ENCODE assay signal across 29 cellular contexts in the genomic region with DNA sequence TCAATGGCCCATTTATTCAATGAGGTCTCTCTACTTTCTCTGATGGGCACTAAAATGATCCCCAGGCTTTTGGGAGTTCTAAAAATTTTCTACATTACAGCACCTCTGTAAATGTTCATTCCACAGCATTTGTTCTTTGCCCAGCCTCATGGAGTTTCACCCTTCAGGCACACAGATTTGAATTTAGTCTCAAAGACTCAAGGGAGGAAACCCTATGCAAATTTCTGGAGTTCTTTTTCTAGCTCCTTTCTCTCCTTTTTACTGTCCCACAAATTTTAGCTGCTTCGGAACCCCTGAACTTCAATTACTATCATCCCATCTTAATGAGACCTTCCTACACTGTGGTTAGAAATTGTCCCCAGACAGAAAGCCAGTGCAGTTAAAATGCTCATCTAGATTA.
"Had no signal": no experiment of that assay in that cellular context is flagged by ENCODE, and none has a peak within 500 bp of the region (broad histone marks: within the 10 kb centered on the region; RNA-seq: fewer than 3 reads in every experiment).

No MANE protein-coding gene starts in this region.

- H3K4me1 ChIP-seq: adrenal gland, body of pancreas, esophagus muscularis mucosa, foreskin keratinocyte, gastrocnemius medialis, heart left ventricle had no signal

- ATAC-seq: activated CD4-positive, alpha-beta T cell treated with anti-CD3 and anti-CD28 coated beads for 36 hours; activated CD8-positive, alpha-beta memory T cell treated with anti-CD3 and anti-CD28 coated beads, Interleukin-2, amount 10 ng/mL, durations not matched to agents 7 days and 5 days; activated CD8-positive, alpha-beta T cell treated with anti-CD3 and anti-CD28 coated beads, Interleukin-2, amount 10 ng/mL, durations not matched to agents 7 days and 5 days; activated naive CD8-positive, alpha-beta T cell treated with anti-CD3 and anti-CD28 coated beads, Interleukin-2, amount 50 U/mL, for 24 hours; body of pancreas; effector memory CD8-positive, alpha-beta T cell; foreskin keratinocyte; gastrocnemius medialis; heart left ventricle had no signal

- H3K9me3 ChIP-seq: adrenal gland, body of pancreas, esophagus muscularis mucosa, gastrocnemius medialis, heart left ventricle had no signal

- DNase-seq: activated CD4-positive, alpha-beta memory T cell treated with anti-CD3 and anti-CD28 coated beads for 36 hours; activated CD4-positive, alpha-beta T cell treated with anti-CD3 and anti-CD28 coated beads for 36 hours; activated CD4-positive, alpha-beta T cell treated with anti-CD3 and anti-CD28 coated beads, Interleukin-2, amount 10 ng/mL, durations not matched to agents 24 days and 14 days; activated CD4-positive, CD25-positive, alpha-beta regulatory T cell; activated CD4-positive, CD25-positive, alpha-beta regulatory T cell treated with anti-CD3 and anti-CD28 coated beads, Interleukin-2, amount 50 U/mL, for 72 hours; activated CD8-positive, alpha-beta memory T cell treated with anti-CD3 and anti-CD28 coated beads, Interleukin-2, amount 10 ng/mL, durations not matched to agents 7 days and 5 days; activated CD8-positive, alpha-beta memory T cell treated with anti-CD3 and anti-CD28 coated beads, Interleukin-2, amount 50 U/mL, for 4 hours; activated CD8-positive, alpha-beta T cell treated with anti-CD3 and anti-CD28 coated beads, Interleukin-2, amount 10 ng/mL, durations not matched to agents 7 days and 5 days; activated effector memory CD4-positive, alpha-beta T cell treated with anti-CD3 and anti-CD28 coated beads, Interleukin-2, amount 50 U/mL, for 16 hours; activated naive CD4-positive, alpha-beta T cell treated with anti-CD3 and anti-CD28 coated beads for 36 hours; activated naive CD8-positive, alpha-beta T cell treated with anti-CD3 and anti-CD28 coated beads for 36 hours; activated naive CD8-positive, alpha-beta T cell treated with anti-CD3 and anti-CD28 coated beads, Interleukin-2, amount 50 U/mL, for 24 hours; activated T-cell treated with anti-CD3 and anti-CD28 coated beads, Interleukin-2, amount 50 U/mL, for 1 hour; activated T-cell treated with anti-CD3 and anti-CD28 coated beads, Interleukin-2, amount 50 U/mL, for 48 hours; adrenal gland; amygdala; aorta; body of pancreas; caudate nucleus; cortex of kidney; dermis blood vessel endothelial cell; effector CD4-positive, alpha-beta T cell; effector memory CD8-positive, alpha-beta T cell; erythroblast; foreskin keratinocyte; gastrocnemius medialis; glutamatergic neuron; heart left ventricle had no signal

- H3K27ac ChIP-seq: adrenal gland, body of pancreas, esophagus muscularis mucosa, foreskin keratinocyte, gastrocnemius medialis, heart left ventricle had no signal

- H3K36me3 ChIP-seq: adrenal gland, esophagus muscularis mucosa, gastrocnemius medialis, heart left ventricle had no signal

- H3K4me3 ChIP-seq: adrenal gland, body of pancreas, esophagus muscularis mucosa, gastrocnemius medialis, heart left ventricle had no signal

- H3K27me3 ChIP-seq: adrenal gland, body of pancreas, esophagus muscularis mucosa, foreskin keratinocyte, gastrocnemius medialis, heart left ventricle had no signal
